ENCODE assay signal across 13 cellular contexts in the genomic region with DNA sequence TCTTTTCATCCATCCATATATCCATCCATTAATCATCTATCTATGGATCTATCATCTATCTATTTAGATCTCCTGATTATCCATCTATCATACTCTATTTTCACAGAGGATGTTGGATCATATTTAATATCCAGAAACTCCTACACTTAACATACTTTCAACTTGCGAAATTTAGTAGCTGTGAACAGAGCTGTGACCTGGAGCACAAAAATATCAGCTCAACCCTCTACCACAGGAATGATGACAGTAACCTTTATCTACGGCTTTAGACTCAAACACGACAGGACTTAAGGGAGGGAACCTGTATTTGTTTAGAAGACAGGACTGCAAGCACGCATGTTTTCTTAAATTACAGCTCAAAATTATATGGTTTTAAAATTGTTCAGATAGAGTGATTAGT.
DNase-seq lines count a peak whose midpoint lies in the region; ATAC-seq and TF ChIP-seq lines count a peak whose summit lies in the region.
"Had no signal": no experiment of that assay in that cellular context is flagged by ENCODE, and none has a peak within 500 bp of the region (broad histone marks: within the 10 kb centered on the region; RNA-seq: fewer than 3 reads in every experiment).

No MANE protein-coding gene starts in this region.

- H3K9me3 ChIP-seq in smooth muscle cell (replicated peaks; ENCODE audit: low read depth) (no peaks in the 10 kb centered on the region), colonic mucosa (no peaks in the 10 kb centered on the region)

- ATAC-seq in HG02870 (IDR thresholded peaks at IDR 0.05; ENCODE audit: unreplicated experiment) (no peak), GM19455 (IDR thresholded peaks at IDR 0.05; ENCODE audit: unreplicated experiment) (no peak)
- ATAC-seq: HCT116 had no signal

- peak overlapping the region; percentile 65 for H3K4me2 ChIP-seq in smooth muscle cell
- H3K4me2 ChIP-seq: BLaER1 treated with 17β-estradiol and CSF1 and Interleukin-3, amounts not matched to agents 10 nM and 100 nM had no signal

- H3F3A ChIP-seq in smooth muscle cell (ENCODE audit: low read depth) = peaks cover 5% of the 10 kb centered on the region

- no peak overlapping the region for H2AFZ ChIP-seq in smooth muscle cell (ENCODE audit: low read depth)

- intact Hi-C loops in colonic mucosa (cut with DNase I) = no loop called here

- H3K79me2 ChIP-seq in smooth muscle cell (ENCODE audit: low read depth) = no peaks in the 10 kb centered on the region

- WGBS in smooth muscle cell (ENCODE audit: low lambda C conversion rate) = 14% methylated on average over 4 of the region's 4 CpGs

- peak overlapping the region; percentile 18 for H3K9ac ChIP-seq in smooth muscle cell (ENCODE audit: low read depth)
- H3K9ac ChIP-seq in colonic mucosa (ENCODE audit: low read depth in 2 of 2, low read length in 2 of 2) = no peak overlapping the region
- H3K9ac ChIP-seq: BLaER1 treated with 17β-estradiol and CSF1 and Interleukin-3, amounts not matched to agents 10 nM and 100 nM had no signal

- H3K36me3 ChIP-seq in smooth muscle cell (ENCODE audit: low read depth) (no peaks in the 10 kb centered on the region), colonic mucosa (no peaks in the 10 kb centered on the region)
- H3K36me3 ChIP-seq: BLaER1 treated with 17β-estradiol and CSF1 and Interleukin-3, amounts not matched to agents 10 nM and 100 nM had no signal

- peak overlapping the region; percentile 91 for H3K27ac ChIP-seq in smooth muscle cell (ENCODE audit: low read depth)
- no peak overlapping the region for H3K27ac ChIP-seq in colonic mucosa
- H3K27ac ChIP-seq: BLaER1 treated with 17β-estradiol and CSF1 and Interleukin-3, amounts not matched to agents 10 nM and 100 nM had no signal

- H3K4me1 ChIP-seq in smooth muscle cell (ENCODE audit: low read depth) (peaks cover 11% of the 10 kb centered on the region), colonic mucosa (no peaks in the 10 kb centered on the region)
- H3K4me1 ChIP-seq: BLaER1 treated with 17β-estradiol and CSF1 and Interleukin-3, amounts not matched to agents 10 nM and 100 nM had no signal

- H3K27me3 ChIP-seq in smooth muscle cell (ENCODE audit: low read depth) (no peaks in the 10 kb centered on the region), colonic mucosa (no peaks in the 10 kb centered on the region)
- H3K27me3 ChIP-seq: BLaER1 treated with 17β-estradiol and CSF1 and Interleukin-3, amounts not matched to agents 10 nM and 100 nM had no signal

- H3K4me3 ChIP-seq in choroid plexus epithelial cell (ENCODE audit: low read depth, low read length) (no peak overlapping the region), smooth muscle cell (no peak overlapping the region), colonic mucosa (no peak overlapping the region)
- H3K4me3 ChIP-seq: BLaER1 treated with 17β-estradiol and CSF1 and Interleukin-3, amounts not matched to agents 10 nM and 100 nM had no signal

- DNase-seq in NCI-H226 (peak; percentile 3), choroid plexus epithelial cell (ENCODE audit: low read depth) (peak; percentile 94), iris pigment epithelial cell (ENCODE audit: low read depth) (peak; percentile 64), smooth muscle cell (lab: John Stamatoyannopoulos, UW; ENCODE audit: unreplicated experiment) (no peak), colonic mucosa (no peak)
- DNase-seq: ACHN; CD4-positive, CD25-positive, alpha-beta regulatory T cell; DMS53; GF-D8 had no signal

- no peak for TF ChIP-seq CTCF in choroid plexus epithelial cell (conservative IDR thresholded peaks at IDR 0.05; ENCODE audit: low read depth, low read length)
- TF ChIP-seq CTCF in smooth muscle cell (IDR thresholded peaks at IDR 0.05; ENCODE audit: borderline replicate concordance, insufficient read depth, poor library complexity, severe bottlenecking) = no peak
- TF ChIP-seq CTCF in colonic mucosa (IDR thresholded peaks at IDR 0.05) = no peak

- H4K20me1 ChIP-seq in smooth muscle cell (ENCODE audit: low read depth) = no peaks in the 10 kb centered on the region
- H4K20me1 ChIP-seq: BLaER1 treated with 17β-estradiol and CSF1 and Interleukin-3, amounts not matched to agents 10 nM and 100 nM had no signal

Comparison
In these comparisons a context has a peak if more than half of its experiments do, and no peak if none do; other contexts are left out.
1. DNase-seq: peak in NCI-H226 (single experiment), choroid plexus epithelial cell (single experiment) and iris pigment epithelial cell (single experiment); none in smooth muscle cell (single experiment) and colonic mucosa (single experiment).